In the genomic region with DNA sequence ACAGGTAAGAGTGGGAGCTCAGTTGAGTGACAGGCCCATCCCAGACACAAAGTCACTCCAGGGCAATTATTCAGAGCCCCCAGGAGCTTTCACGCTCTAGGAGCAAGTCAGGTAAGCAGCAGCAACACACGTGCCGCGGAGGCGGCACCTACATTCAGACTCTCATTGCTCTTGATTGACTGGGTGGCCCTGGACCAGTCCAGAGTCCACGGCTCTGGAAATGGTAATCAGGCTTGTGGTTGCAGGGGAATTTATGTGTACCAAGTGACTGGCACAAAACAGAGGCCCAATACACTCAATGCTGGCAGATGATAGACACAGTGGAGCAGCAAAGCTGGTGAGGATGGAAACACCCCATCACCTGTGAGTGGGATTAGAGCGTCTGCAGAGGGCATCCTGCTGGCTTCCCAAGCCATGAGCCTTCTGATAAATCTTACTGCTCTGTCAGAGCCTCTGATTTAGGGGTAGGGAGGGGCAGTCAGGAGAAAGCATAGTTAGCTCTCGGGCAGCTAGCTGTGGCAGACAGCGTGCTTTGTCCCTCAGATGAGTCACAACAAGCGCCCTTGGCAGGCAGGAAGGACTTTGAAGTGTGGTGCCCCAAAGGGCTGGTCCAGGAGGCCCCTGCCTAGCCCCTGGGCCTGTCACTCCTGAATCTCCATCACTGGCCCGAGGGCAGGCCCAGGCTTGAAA, we compare ENCODE assay signal across 19 cellular contexts.
A peak's percentile ranks its signal among the peaks of the same experiment; 100 is the strongest.
DNase-seq lines count a peak whose midpoint lies in the region; ATAC-seq and TF ChIP-seq lines count a peak whose summit lies in the region.
"Had no signal": no experiment of that assay in that cellular context is flagged by ENCODE, and none has a peak within 500 bp of the region (broad histone marks: within the 10 kb centered on the region; RNA-seq: fewer than 3 reads in every experiment).

No MANE protein-coding gene starts in this region.

- no peak overlapping the region for H3K9ac ChIP-seq in mesenchymal stem cell (ENCODE audit: low read length)

- H2AK5ac ChIP-seq in mesenchymal stem cell (ENCODE audit: low read length, severe bottlenecking) = no peak overlapping the region

- TF ChIP-seq POLR2A in transverse colon (IDR thresholded peaks at IDR 0.05) = no peak

- no peak for TF ChIP-seq EP300 in transverse colon (IDR thresholded peaks at IDR 0.05; ENCODE audit: low read depth)

- intact Hi-C loops in heart right ventricle (cut with DNase I) (no loop called here), cardiac septum (cut with DNase I) (no loop called here), transverse colon (cut with DNase I; ENCODE audit: low total_unique reads) (no loop called here), left lung (cut with DNase I) (no loop called here)

- no peaks in the 10 kb centered on the region for H3K79me1 ChIP-seq in mesenchymal stem cell (replicated peaks; ENCODE audit: low read length, poor library complexity, severe bottlenecking)

- CTCF ChIA-PET in RWPE1 (lab: Yijun Ruan, JAX) = interaction anchor here (0.6 kb wide), 2 partner anchors 184 to 284 kb away, joined by 4 to 5 read pairs; no protein-coding TSS in a partner anchor

- no peak overlapping the region for H3K4ac ChIP-seq in mesenchymal stem cell (ENCODE audit: low read depth in 1 of 2, low read length in 2 of 2)

- no peak overlapping the region for H3K18ac ChIP-seq in mesenchymal stem cell (ENCODE audit: low read depth in 1 of 2, low read length in 2 of 2)

- TF ChIP-seq CTCF in heart right ventricle (IDR thresholded peaks at IDR 0.05) (no peak), RWPE1 (conservative IDR thresholded peaks at IDR 0.05; ENCODE audit: low read depth) (no peak), transverse colon (IDR thresholded peaks at IDR 0.05) (no peak), left lung (IDR thresholded peaks at IDR 0.05) (no peak)

- WGBS in heart right ventricle, 2 donors = 87 to 91% methylated on average over 11 of the region's 11 CpGs
- 79% methylated on average over 11 of the region's 11 CpGs for WGBS in mesenchymal stem cell
- 84% methylated on average over 10 of the region's 11 CpGs; no CpG with 5 or more reads in 1 of the 2 donors for WGBS in transverse colon (ENCODE audit: low coverage in 1 of 2), 2 donors

- no peak overlapping the region for H2BK5ac ChIP-seq in mesenchymal stem cell (ENCODE audit: low read depth, low read length, poor library complexity, severe bottlenecking)

- no peak overlapping the region for H4K8ac ChIP-seq in mesenchymal stem cell (ENCODE audit: low read length)

- H3K4me1 ChIP-seq in heart right ventricle (peaks cover 2 to 66% (median 36%) of the 10 kb centered on the region in 9 donors), mesenchymal stem cell (ENCODE audit: control insufficient read depth, insufficient read depth, low read depth, low read length) (no peaks in the 10 kb centered on the region), transverse colon (peaks cover 3 to 29% (median 9%) of the 10 kb centered on the region in 4 donors), left lung (peaks cover 0 to 7% of the 10 kb centered on the region in 2 donors)

- H2BK120ac ChIP-seq in mesenchymal stem cell (ENCODE audit: low read depth, low read length) = no peak overlapping the region

- POLR2A ChIA-PET in RWPE1 (lab: Yijun Ruan, JAX; ENCODE audit: low non-redundant PET) = no interaction called here

- peak overlapping the region in 2 of 10 donors; percentile 36 to 65 for H3K27ac ChIP-seq in heart right ventricle
- H3K27ac ChIP-seq in RWPE1 = no peak overlapping the region
- no peak overlapping the region for H3K27ac ChIP-seq in mesenchymal stem cell (ENCODE audit: low read length, poor library complexity, severe bottlenecking)
- H3K27ac ChIP-seq in transverse colon = peak overlapping the region; percentile 42 to 70 (median 68)
- H3K27ac ChIP-seq in left lung = no peak overlapping the region

- H3K14ac ChIP-seq in mesenchymal stem cell (ENCODE audit: low read length in 2 of 2) = no peak overlapping the region

- H3K4me2 ChIP-seq in mesenchymal stem cell (ENCODE audit: low read length, poor library complexity, severe bottlenecking) = no peak overlapping the region

- H3K36me3 ChIP-seq in heart right ventricle (no peaks in the 10 kb centered on the region), mesenchymal stem cell (ENCODE audit: control insufficient read depth in 1 of 2, insufficient read depth in 2 of 2, low read depth in 1 of 2, low read length in 2 of 2) (no peaks in the 10 kb centered on the region), transverse colon (no peaks in the 10 kb centered on the region), left lung (no peaks in the 10 kb centered on the region)

- in situ Hi-C loops in transverse colon (cut with MboI; ENCODE audit: low pct_ligation_motif_present in 1 of 4, low pct_unique_long_range_greater_than_20kb in 1 of 4, low sequenced_read_pairs in 3 of 4) = loop anchor here in 2 of 4 donors (10.0 to 25.0 kb wide), 2 partner anchors 177 to 335 kb away; a partner anchor contains a TSS

- no peak for DNase-seq in heart right ventricle
- DNase-seq in cardiac septum (ENCODE audit: low spot score) = no peak
- DNase-seq in RWPE1 (ENCODE audit: low spot score) = peak; percentile 16
- no peak for DNase-seq in mesenchymal stem cell
- no peak for DNase-seq in transverse colon
- DNase-seq in left lung = no peak
- DNase-seq in activated CD4-positive, alpha-beta T cell treated with anti-CD3 and anti-CD28 coated beads, Interleukin-2, amount 50 U/mL, for 48 hours = no peak
- DNase-seq: ACHN; activated CD4-positive, alpha-beta memory T cell treated with anti-CD3 and anti-CD28 coated beads for 36 hours; activated naive CD8-positive, alpha-beta T cell treated with anti-CD3 and anti-CD28 coated beads, Interleukin-2, amount 50 U/mL, for 24 hours; CD4-positive, alpha-beta memory T cell; cerebellar nuclear complex; EL; endodermal cell; KBM-7; kidney glomerular epithelial cell; NCI-H345; occipital lobe had no signal

- no peaks in the 10 kb centered on the region for H3K27me3 ChIP-seq in heart right ventricle
- peaks cover 0 to 13% of the 10 kb centered on the region in 2 experiments for H3K27me3 ChIP-seq in mesenchymal stem cell (ENCODE audit: control insufficient read depth in 1 of 2, insufficient read depth in 1 of 2, low read length in 2 of 2)
- no peaks in the 10 kb centered on the region for H3K27me3 ChIP-seq in transverse colon
- H3K27me3 ChIP-seq in left lung = no peaks in the 10 kb centered on the region

- peak overlapping the region; percentile 46 for H4K91ac ChIP-seq in mesenchymal stem cell (ENCODE audit: low read length)

- ATAC-seq in heart right ventricle (peak in 6 of 8 donors; percentile 26 to 67 (median 50)), GM21619 (IDR thresholded peaks at IDR 0.05; ENCODE audit: unreplicated experiment) (no peak), left lung (no peak)
- ATAC-seq: activated naive CD8-positive, alpha-beta T cell treated with anti-CD3 and anti-CD28 coated beads, Interleukin-2, amount 50 U/mL, for 24 hours had no signal

- H3K23ac ChIP-seq in mesenchymal stem cell (ENCODE audit: low read length in 2 of 2) = no peak overlapping the region

- H3K9me3 ChIP-seq in heart right ventricle (peaks cover 0 to 3% (median 0%) of the 10 kb centered on the region in 11 donors), mesenchymal stem cell (ENCODE audit: control insufficient read depth, low read length) (no peaks in the 10 kb centered on the region), transverse colon (no peaks in the 10 kb centered on the region), left lung (no peaks in the 10 kb centered on the region)

- no peak overlapping the region for H2AFZ ChIP-seq in mesenchymal stem cell (ENCODE audit: low read depth, low read length)

- H3K4me3 ChIP-seq in heart right ventricle = no peak overlapping the region
- H3K4me3 ChIP-seq in mesenchymal stem cell (ENCODE audit: insufficient read depth in 1 of 2, low read depth in 1 of 2, low read length in 2 of 2) = no peak overlapping the region
- H3K4me3 ChIP-seq in transverse colon = no peak overlapping the region
- no peak overlapping the region for H3K4me3 ChIP-seq in left lung

- H2BK15ac ChIP-seq in mesenchymal stem cell (ENCODE audit: low read depth, poor library complexity, severe bottlenecking) = no peak overlapping the region

- H2BK12ac ChIP-seq in mesenchymal stem cell (ENCODE audit: low read length in 2 of 2) = no peak overlapping the region

Comparison
In these comparisons a context has a peak if more than half of its experiments do, and no peak if none do; other contexts are left out.
1. ATAC-seq: peak in heart right ventricle (6 of 8); none in GM21619 (single experiment) and left lung (single experiment).
2. H3K27ac ChIP-seq: peak in transverse colon (4 of 4); none in RWPE1 (single experiment), mesenchymal stem cell (single experiment) and left lung (0 of 2).